ENCODE assay signal across 1 cellular context in the genomic region with DNA sequence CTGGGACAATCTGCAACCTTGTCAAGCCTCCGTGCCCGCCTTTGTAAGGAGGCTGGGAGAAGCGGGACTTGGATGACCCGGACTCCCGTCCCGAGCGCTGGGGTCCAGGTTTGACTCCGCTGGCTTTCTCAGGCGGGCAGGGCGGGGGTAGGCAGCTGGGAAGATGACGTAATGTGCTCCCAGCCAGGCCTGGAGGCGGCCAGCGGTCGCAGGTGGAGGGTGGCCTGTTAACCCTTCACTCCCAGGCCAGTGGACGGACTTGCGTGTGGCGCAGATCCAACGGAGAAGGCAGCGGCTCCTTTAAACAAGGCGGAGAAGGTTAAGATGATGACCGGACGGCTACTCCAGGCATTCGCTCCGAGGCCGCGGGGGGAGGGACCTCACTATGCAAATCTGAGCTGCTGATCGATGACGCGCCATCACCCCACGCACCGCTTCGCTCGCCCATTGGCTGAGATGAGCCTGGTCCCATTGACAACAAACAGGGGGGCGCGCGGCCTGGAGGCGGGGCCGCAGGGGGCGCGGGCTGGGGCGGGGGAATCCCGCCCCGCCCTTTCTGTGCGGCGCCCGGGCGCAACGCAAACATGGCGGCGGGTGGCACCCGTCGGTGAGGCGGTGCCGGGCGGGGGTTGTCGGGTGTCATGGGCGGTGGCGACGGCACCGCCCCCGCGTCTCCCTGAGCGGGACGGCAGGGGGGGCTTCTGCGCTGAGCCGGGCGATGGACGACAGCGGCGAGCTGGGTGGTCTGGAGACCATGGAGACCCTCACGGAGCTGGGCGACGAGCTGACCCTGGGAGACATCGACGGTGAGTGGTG.
TF ChIP-seq lines count a peak whose summit lies in the region.

TSS of gene SREBF2 (plus strand) at position 553 of the 816 bp plus-strand sequence. CDS start at position 719, 166 bp downstream.

TF ChIP-seq in GM12878, 131 proteins besides CTCF, POLR2A, EP300 and RAD21 (continued from another document):
- no peak; the same call in 1 of the 2 replicates for TF ChIP-seq SMC3 (IDR thresholded peaks at IDR 0.05; ENCODE audit: borderline replicate concordance, low read length)
- peak; percentile 95 for TF ChIP-seq SP1 (IDR thresholded peaks at IDR 0.05; ENCODE audit: low read depth, low read length)
- TF ChIP-seq MYB (IDR thresholded peaks at IDR 0.05; ENCODE audit: borderline replicate concordance, low read depth, low read length), result no peak
- TF ChIP-seq NFYA (IDR thresholded peaks at IDR 0.05; ENCODE audit: borderline replicate concordance, low read depth, low read length), result no peak
- TF ChIP-seq ZBTB40 (IDR thresholded peaks at IDR 0.05; ENCODE audit: borderline replicate concordance), result no peak
- no peak for TF ChIP-seq NR2C2 (IDR thresholded peaks at IDR 0.05; ENCODE audit: borderline replicate concordance, control insufficient read depth, insufficient read length, low read depth)
- TF ChIP-seq IKZF1 (conservative IDR thresholded peaks at IDR 0.05), result peak; percentile 91
- TF ChIP-seq NFXL1 (IDR thresholded peaks at IDR 0.05; ENCODE audit: borderline replicate concordance), result no peak
- TF ChIP-seq ELK1 (IDR thresholded peaks at IDR 0.05; ENCODE audit: low read depth, low read length), result no peak; the same call in 1 of the 2 replicates
- no peak for TF ChIP-seq SPI1 (IDR thresholded peaks at IDR 0.05; ENCODE audit: borderline replicate concordance, insufficient read depth, low read depth, low read length)
- no peak for TF ChIP-seq HCFC1 (IDR thresholded peaks at IDR 0.05; ENCODE audit: low read length)
- TF ChIP-seq HDAC2 (IDR thresholded peaks at IDR 0.05), result no peak
- TF ChIP-seq EGR1 (IDR thresholded peaks at IDR 0.05; ENCODE audit: borderline replicate concordance in 1 of 2, low read depth in 2 of 2, low read length in 2 of 2), result peak; percentile 56 to 82
- no peak; the same call in 1 of the 2 replicates for TF ChIP-seq ZBED1 (IDR thresholded peaks at IDR 0.05; ENCODE audit: borderline replicate concordance)
- TF ChIP-seq, protein P1, sequence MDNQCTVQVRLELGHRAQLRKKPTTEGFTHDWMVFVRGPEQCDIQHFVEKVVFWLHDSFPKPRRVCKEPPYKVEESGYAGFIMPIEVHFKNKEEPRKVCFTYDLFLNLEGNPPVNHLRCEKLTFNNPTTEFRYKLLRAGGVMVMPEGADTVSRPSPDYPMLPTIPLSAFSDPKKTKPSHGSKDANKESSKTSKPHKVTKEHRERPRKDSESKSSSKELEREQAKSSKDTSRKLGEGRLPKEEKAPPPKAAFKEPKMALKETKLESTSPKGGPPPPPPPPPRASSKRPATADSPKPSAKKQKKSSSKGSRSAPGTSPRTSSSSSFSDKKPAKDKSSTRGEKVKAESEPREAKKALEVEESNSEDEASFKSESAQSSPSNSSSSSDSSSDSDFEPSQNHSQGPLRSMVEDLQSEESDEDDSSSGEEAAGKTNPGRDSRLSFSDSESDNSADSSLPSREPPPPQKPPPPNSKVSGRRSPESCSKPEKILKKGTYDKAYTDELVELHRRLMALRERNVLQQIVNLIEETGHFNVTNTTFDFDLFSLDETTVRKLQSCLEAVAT (IDR thresholded peaks at IDR 0.05), result no peak; the same call in 1 of the 2 replicates
- no peak for TF ChIP-seq CEBPB (IDR thresholded peaks at IDR 0.05; ENCODE audit: borderline replicate concordance in 1 of 2, low read depth in 2 of 2, low read length in 2 of 2)
- no peak for TF ChIP-seq CHD4 (IDR thresholded peaks at IDR 0.05)
- TF ChIP-seq KAT2A (conservative IDR thresholded peaks at IDR 0.05; ENCODE audit: control insufficient read depth, low read depth, low read length), result no peak
- no peak for TF ChIP-seq WRNIP1 (IDR thresholded peaks at IDR 0.05; ENCODE audit: borderline replicate concordance, low read depth, low read length)
- no peak for TF ChIP-seq RAD51 (IDR thresholded peaks at IDR 0.05)
